ENCODE assay signal across 8 cellular contexts in the genomic region with DNA sequence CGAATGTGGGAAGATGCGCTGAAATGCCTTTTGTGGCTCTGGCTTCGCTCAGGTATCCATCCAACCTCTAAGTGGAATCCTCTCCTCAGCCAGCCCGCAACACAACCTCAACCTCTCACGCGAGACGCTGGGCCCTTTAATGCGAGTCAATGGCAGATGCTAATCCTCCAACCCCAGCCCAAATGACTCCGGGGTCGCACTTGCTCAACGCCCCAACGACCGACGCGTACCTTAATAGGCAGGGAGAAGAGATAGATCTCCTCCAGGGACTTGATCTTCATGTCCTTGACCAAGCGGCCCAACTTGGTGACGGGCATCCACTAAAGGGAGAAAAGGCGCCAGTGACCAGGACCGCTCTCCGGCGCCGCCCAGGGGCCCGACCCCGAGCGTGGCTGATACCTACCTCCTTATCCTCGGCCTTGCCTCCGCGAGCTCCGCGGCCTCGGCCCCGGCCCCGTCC. TPM values are rescaled to one million over a fixed set of nuclear protein-coding genes. Genes with fewer than 3 reads are reported as not detected.
DNase-seq lines count a peak whose midpoint lies in the region; ATAC-seq and TF ChIP-seq lines count a peak whose summit lies in the region.

No MANE protein-coding gene starts in this region.

- H2BK120ac ChIP-seq in H9 (ENCODE audit: low read depth, low read length, poor library complexity, severe bottlenecking), result no peak overlapping the region

- peak overlapping the region; percentile 84 for H3K56ac ChIP-seq in H9 (ENCODE audit: insufficient read length, low read depth, low read length)

- no peak overlapping the region for H2BK15ac ChIP-seq in H9 (ENCODE audit: low read depth, low read length)

- peak overlapping the region; percentile 95 to 97 for H3K4me3 Mint-ChIP-seq in H9
- H3K4me3 Mint-ChIP-seq in dendritic cell treated with granulocyte-macrophage colony-stimulating factor and Interleukin-4, amounts not matched to agents 40 ng/mL and 50 ng/mL, for 4 days, result peak overlapping the region; percentile 88

- no peaks in the 10 kb centered on the region for H3K9me3 ChIP-seq in ES-I3 (ENCODE audit: control insufficient read depth, insufficient read depth, low read length)
- H3K9me3 ChIP-seq in H9 (ENCODE audit: control insufficient read depth, low read depth, low read length), result no peaks in the 10 kb centered on the region
- no peaks in the 10 kb centered on the region for H3K9me3 ChIP-seq in SK-N-MC (ENCODE audit: low read depth, low read length)
- no peaks in the 10 kb centered on the region for H3K9me3 ChIP-seq in mucosa of rectum (ENCODE audit: control insufficient read depth in 2 of 2, low read length in 2 of 2)
- H3K9me3 ChIP-seq in uterus, result no peaks in the 10 kb centered on the region

- intact Hi-C loops in dendritic cell treated with granulocyte-macrophage colony-stimulating factor and Interleukin-4, amounts not matched to agents 40 ng/mL and 50 ng/mL, for 4 days (cut with micrococcal nuclease), result no loop called here
- intact Hi-C loops in uterus (cut with DNase I; ENCODE audit: low total_unique reads), result no loop called here

- peaks cover 18% of the 10 kb centered on the region for H3K79me2 ChIP-seq in H9 (ENCODE audit: insufficient read depth, low read length)

- no peaks in the 10 kb centered on the region for H3K79me1 ChIP-seq in H9 (ENCODE audit: insufficient read depth, low read depth, low read length, poor library complexity, severe bottlenecking)

- peaks cover 20% of the 10 kb centered on the region for H3K23me2 ChIP-seq in H9 (ENCODE audit: insufficient read length, low read depth, low read length, poor library complexity, severe bottlenecking)

- H4K5ac ChIP-seq in H9 (ENCODE audit: insufficient read length, low read depth, low read length), result no peak overlapping the region

- no peak overlapping the region for H3T11ph ChIP-seq in H9 (ENCODE audit: low read length)

- H3K9ac ChIP-seq in ES-I3 (ENCODE audit: low read depth, low read length) (peak overlapping the region; percentile 99), H9 (ENCODE audit: extremely low read depth, insufficient read length, low read length) (peak overlapping the region; percentile 100), SK-N-MC (ENCODE audit: insufficient read length) (peak overlapping the region; percentile 95), mucosa of rectum (ENCODE audit: low read depth in 1 of 2, low read length in 2 of 2) (peak overlapping the region; percentile 53 to 85)

- no CpG with 5 or more reads among the region's 33 CpGs for WGBS in H9 (ENCODE audit: extremely low coverage, insufficient read length, low lambda C conversion rate)

- H2AFZ ChIP-seq in H9 (ENCODE audit: low read length), result no peak overlapping the region

- no peak for TF ChIP-seq POLR2A in uterus (IDR thresholded peaks at IDR 0.05)

- peaks cover 8% of the 10 kb centered on the region for H3K27me3 Mint-ChIP-seq in H9 (ENCODE audit: low read depth)
- peaks cover 1% of the 10 kb centered on the region for H3K27me3 Mint-ChIP-seq in dendritic cell treated with granulocyte-macrophage colony-stimulating factor and Interleukin-4, amounts not matched to agents 40 ng/mL and 50 ng/mL, for 4 days

- H3K4me1 ChIP-seq in ES-I3 (ENCODE audit: insufficient read depth, low read length) (peaks cover 5% of the 10 kb centered on the region; the same call in 1 of the 2 replicates), H9 (ENCODE audit: insufficient read depth, low read length) (no peaks in the 10 kb centered on the region), mucosa of rectum (ENCODE audit: control insufficient read depth in 2 of 2, insufficient read depth in 2 of 2, low read length in 2 of 2) (peaks cover 26 to 28% of the 10 kb centered on the region in 2 donors), uterus (peaks cover 0 to 4% of the 10 kb centered on the region in 2 donors)

- H4K91ac ChIP-seq in H9 (ENCODE audit: insufficient read length, low read depth, low read length), result no peak overlapping the region

- no peaks in the 10 kb centered on the region for H4K20me1 ChIP-seq in H9 (ENCODE audit: control insufficient read depth, insufficient read depth, insufficient read length)

- H3K4me1 Mint-ChIP-seq in H9, result peaks cover 29 to 47% of the 10 kb centered on the region in 2 experiments
- H3K4me1 Mint-ChIP-seq in dendritic cell treated with granulocyte-macrophage colony-stimulating factor and Interleukin-4, amounts not matched to agents 40 ng/mL and 50 ng/mL, for 4 days (ENCODE audit: low read depth), result peaks cover 56% of the 10 kb centered on the region

- no peak overlapping the region for H3K4ac ChIP-seq in H9 (ENCODE audit: low read depth, low read length)

- H4K8ac ChIP-seq in H9 (replicated peaks; ENCODE audit: insufficient read length, low read depth, low read length), result peak overlapping the region; percentile 17

- H3K9me3 Mint-ChIP-seq in H9, result peaks cover 0 to 3% of the 10 kb centered on the region in 2 experiments; a peak in 2 of 5 replicates
- H3K9me3 Mint-ChIP-seq in dendritic cell treated with granulocyte-macrophage colony-stimulating factor and Interleukin-4, amounts not matched to agents 40 ng/mL and 50 ng/mL, for 4 days, result no peaks in the 10 kb centered on the region

- H2BK20ac ChIP-seq in H9 (ENCODE audit: low read depth, low read length, poor library complexity, severe bottlenecking), result no peak overlapping the region

- peak overlapping the region; percentile 42 for H3K23ac ChIP-seq in H9 (ENCODE audit: insufficient read length, low read depth, low read length)

- ATAC-seq in HG03097 (IDR thresholded peaks at IDR 0.05; ENCODE audit: low FRiP score, unreplicated experiment), result no peak
- no peak for ATAC-seq in HG02840 (IDR thresholded peaks at IDR 0.05; ENCODE audit: low FRiP score, unreplicated experiment)

- peak overlapping the region; percentile 95 for H3K14ac ChIP-seq in H9 (ENCODE audit: insufficient read depth, low read length)

- no peak overlapping the region for H2AK5ac ChIP-seq in H9 (ENCODE audit: insufficient read length, low read length)

- H3K36me3 ChIP-seq in ES-I3 (ENCODE audit: insufficient read depth, low read length) (peaks cover 22% of the 10 kb centered on the region), SK-N-MC (ENCODE audit: insufficient read depth, low read length) (peaks cover 27% of the 10 kb centered on the region), mucosa of rectum (ENCODE audit: control insufficient read depth in 2 of 2, insufficient read depth in 2 of 2, low read length in 2 of 2) (peaks cover 14 to 21% of the 10 kb centered on the region in 2 donors), uterus (no peaks in the 10 kb centered on the region)

- TF ChIP-seq CTCF in H9 (conservative IDR thresholded peaks at IDR 0.05) (no peak), uterus (IDR thresholded peaks at IDR 0.05) (no peak)

- H2BK5ac ChIP-seq in H9 (ENCODE audit: insufficient read length, low read length), result no peak overlapping the region

- peak overlapping the region; percentile 100 for H3K4me2 ChIP-seq in H9 (ENCODE audit: insufficient read depth, insufficient read length, low read length)

- no peak overlapping the region for H2BK12ac ChIP-seq in H9 (ENCODE audit: insufficient read length, low read depth, low read length)

- peak overlapping the region; percentile 72 to 97 (median 94); a peak in 6 of 7 replicates for H3K27ac Mint-ChIP-seq in H9
- H3K27ac Mint-ChIP-seq in dendritic cell treated with granulocyte-macrophage colony-stimulating factor and Interleukin-4, amounts not matched to agents 40 ng/mL and 50 ng/mL, for 4 days, result peak overlapping the region; percentile 97

- H3K18ac ChIP-seq in H9 (ENCODE audit: insufficient read length, low read depth, low read length), result peak overlapping the region; percentile 41

- no peak for DNase-seq in H9
- no peak for DNase-seq in SK-N-MC (ENCODE audit: low read depth, low spot score)
- no peak for DNase-seq in uterus

- H3K27ac ChIP-seq in H9 (ENCODE audit: insufficient read length, low read depth, low read length), result peak overlapping the region; percentile 59
- H3K27ac ChIP-seq in SK-N-MC, result peak overlapping the region; percentile 94
- H3K27ac ChIP-seq in mucosa of rectum (ENCODE audit: low read depth in 2 of 2, low read length in 2 of 2), result peak overlapping the region; percentile 88 to 97
- H3K27ac ChIP-seq in uterus, result peak overlapping the region; percentile 80 to 95

- peaks cover 27 to 39% (median 33%) of the 10 kb centered on the region in 3 experiments for H3K36me3 Mint-ChIP-seq in H9 (ENCODE audit: insufficient read depth in 1 of 3, low read depth in 3 of 3)
- H3K36me3 Mint-ChIP-seq in dendritic cell treated with granulocyte-macrophage colony-stimulating factor and Interleukin-4, amounts not matched to agents 40 ng/mL and 50 ng/mL, for 4 days (ENCODE audit: low read depth), result peaks cover 64% of the 10 kb centered on the region

- H3K27me3 ChIP-seq in H9 (ENCODE audit: insufficient read depth, low read length) (no peaks in the 10 kb centered on the region), mucosa of rectum (ENCODE audit: control insufficient read depth in 2 of 2, insufficient read depth in 2 of 2, low read length in 2 of 2) (no peaks in the 10 kb centered on the region), uterus (no peaks in the 10 kb centered on the region)

- H3K4me3 ChIP-seq in SK-N-MC, result peak overlapping the region; percentile 94
- H3K4me3 ChIP-seq in mucosa of rectum (ENCODE audit: low read length in 2 of 2), result peak overlapping the region; percentile 64 to 87
- peak overlapping the region; percentile 62 to 81 for H3K4me3 ChIP-seq in uterus

RNA-seq across cellular contexts. Expression of a gene that starts 0.6 kb away (rescaled TPM):
- total RNA-seq in H9 (2021) (3,874 and 3,923 TPM in 2 replicates), uterus (1,000 to 10,000 TPM in 3 of 4 donors, 100 to 1,000 TPM in 1; 982 to 2,205 (median 1,458) TPM)

RNA-seq across cellular contexts. Expression of a gene that starts 2.6 kb away (rescaled TPM):
- total RNA-seq in H9 (2021) (0.28 TPM in 1 of 2 replicates, not detected in the other), uterus (not detected)

RNA-seq across cellular contexts. Expression of a gene that starts 4.7 kb away (rescaled TPM):
- 191 and 192 TPM in 2 replicates for total RNA-seq in H9 (2021)
- total RNA-seq in uterus, result 100 to 1,000 TPM in 1 of 4 donors, 10 to 100 TPM in 3; 50.1 to 532 (median 78.0) TPM

RNA-seq across cellular contexts. Expression of a gene that starts 7.8 kb away (rescaled TPM):
- total RNA-seq in H9 (2021) (53.3 and 54.0 TPM in 2 replicates), uterus (10 to 100 TPM in 3 of 4 donors, 1 to 10 TPM in 1; 4.1 to 46.6 (median 27.4) TPM)

RNA-seq across cellular contexts. Expression of a gene that starts 9.6 kb away (rescaled TPM):
- total RNA-seq in H9 (2021) (0.11 and 0.31 TPM in 2 replicates), uterus (under 1 TPM in 1 of 4 donors, not detected in 3; 0.14 TPM)
